15 cellular contexts compared by ENCODE assay signal in the genomic region with DNA sequence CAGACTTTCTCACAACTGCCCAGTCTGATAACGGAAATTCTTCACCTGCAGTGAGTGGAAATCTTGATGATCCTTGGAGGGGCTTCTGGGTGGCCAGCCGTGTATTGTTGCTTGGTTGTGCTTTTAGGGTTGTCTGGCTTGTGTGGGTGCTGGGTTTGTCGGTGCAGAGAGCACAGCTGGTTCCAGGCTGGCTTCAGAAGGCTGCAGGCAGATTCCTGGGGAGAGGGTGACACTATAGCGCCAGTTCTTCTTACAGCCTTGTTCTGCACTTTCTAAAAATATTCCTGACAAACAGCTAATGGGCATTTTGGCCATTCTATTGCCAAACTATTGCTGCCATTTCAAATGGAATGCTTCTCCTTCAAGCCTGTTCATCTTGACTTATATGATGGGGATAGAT.
"Had no signal": no experiment of that assay in that cellular context is flagged by ENCODE, and none has a peak within 500 bp of the region (broad histone marks: within the 10 kb centered on the region; RNA-seq: fewer than 3 reads in every experiment).

No MANE protein-coding gene starts in this region.

- H3K9me3 ChIP-seq: neutrophil, right lobe of liver, testis, upper lobe of right lung, vagina had no signal

- H3K4me1 ChIP-seq: right lobe of liver, upper lobe of right lung, vagina had no signal

- ATAC-seq: naive thymus-derived CD8-positive, alpha-beta T cell; right lobe of liver; upper lobe of right lung had no signal

- H3K27me3 ChIP-seq: cardiac muscle cell, neutrophil, right lobe of liver, testis, tibial nerve, upper lobe of right lung, vagina had no signal

- H3K4me3 Mint-ChIP-seq: naive thymus-derived CD8-positive, alpha-beta T cell had no signal

- DNase-seq: effector CD8-positive, alpha-beta T cell; foreskin melanocyte; islet precursor cell; mesendoderm; naive thymus-derived CD8-positive, alpha-beta T cell; right lobe of liver; stimulated activated naive CD4-positive, alpha-beta T cell treated with Interleukin-2 at 50 U/mL for 16 hours; testis; upper lobe of right lung had no signal

- H3K4me3 ChIP-seq: cardiac muscle cell, coronary artery, right lobe of liver, skin epidermis, testis, tibial nerve, upper lobe of right lung, vagina had no signal

- H3K4me1 Mint-ChIP-seq: naive thymus-derived CD8-positive, alpha-beta T cell had no signal

- H3K36me3 ChIP-seq: cardiac muscle cell, neutrophil, right lobe of liver, tibial nerve, upper lobe of right lung, vagina had no signal

- H3K27ac ChIP-seq: cardiac muscle cell, coronary artery, neutrophil, right lobe of liver, skin epidermis, testis, tibial nerve, upper lobe of right lung, vagina had no signal
